Comparison of ENCODE assay signal across 22 cellular contexts in genomic region chr14:64804754-64805260, GRCh38.
"Had no signal": no experiment of that assay in that cellular context is flagged by ENCODE, and none has a peak within 500 bp of the region (broad histone marks: within the 10 kb centered on the region; RNA-seq: fewer than 3 reads in every experiment).

No MANE protein-coding gene starts in this region.

- H3K9me3 Mint-ChIP-seq: activated naive CD4-positive, alpha-beta T cell treated with anti-CD3 and anti-CD28 coated beads, Interleukin-2, amount 50 U/mL, for 72 hours; activated naive CD8-positive, alpha-beta T cell treated with anti-CD3 and anti-CD28 coated beads, Interleukin-2, amount 50 U/mL, for 24 hours; activated T-cell treated with anti-CD3 and anti-CD28 coated beads, Interleukin-2, amount 50 U/mL, for 24 hours; activated T-helper 1 cell treated with anti-CD3 and anti-CD28 coated beads, Interleukin-12 subunit alpha, Interleukin-12 subunit beta, Interleukin-2, Interleukin-4 antibody, amounts not matched to agents 30 ng/mL and 10 ng/mL and 1 ng/mL, durations not matched to agents 14 hours and 24 hours and 36 hours; T-helper 1 cell treated with Interleukin-12 subunit alpha and Interleukin-12 subunit beta and Interleukin-4 antibody, amounts not matched to agents 30 μg/mL and 1 μg/mL, for 36 hours; WTC11 had no signal

- ATAC-seq: activated CD8-positive, alpha-beta memory T cell treated with anti-CD3 and anti-CD28 coated beads, Interleukin-2, amount 10 ng/mL, durations not matched to agents 7 days and 5 days; activated naive CD4-positive, alpha-beta T cell treated with anti-CD3 and anti-CD28 coated beads, Interleukin-2, amount 50 U/mL, for 72 hours; activated naive CD8-positive, alpha-beta T cell treated with anti-CD3 and anti-CD28 coated beads, Interleukin-2, amount 50 U/mL, for 24 hours; body of pancreas; HepG2; Right ventricle myocardium inferior; WTC11 had no signal

- H3K27ac ChIP-seq: body of pancreas had no signal

- H3K27ac Mint-ChIP-seq: activated CD8-positive, alpha-beta memory T cell treated with anti-CD3 and anti-CD28 coated beads, Interleukin-2, amount 10 ng/mL, durations not matched to agents 7 days and 5 days; activated naive CD4-positive, alpha-beta T cell treated with anti-CD3 and anti-CD28 coated beads, Interleukin-2, amount 50 U/mL, for 72 hours; activated naive CD8-positive, alpha-beta T cell treated with anti-CD3 and anti-CD28 coated beads, Interleukin-2, amount 50 U/mL, for 24 hours; activated T-cell treated with anti-CD3 and anti-CD28 coated beads, Interleukin-2, amount 50 U/mL, for 24 hours; activated T-helper 1 cell treated with anti-CD3 and anti-CD28 coated beads, Interleukin-12 subunit alpha, Interleukin-12 subunit beta, Interleukin-2, Interleukin-4 antibody, amounts not matched to agents 30 ng/mL and 10 ng/mL and 1 ng/mL, durations not matched to agents 14 hours and 24 hours and 36 hours; T-helper 1 cell treated with Interleukin-12 subunit alpha and Interleukin-12 subunit beta and Interleukin-4 antibody, amounts not matched to agents 30 μg/mL and 1 μg/mL, for 36 hours; WTC11 had no signal

- DNase-seq: activated CD4-positive, alpha-beta T cell treated with anti-CD3 and anti-CD28 coated beads for 48 hours; activated CD4-positive, alpha-beta T cell treated with anti-CD3 and anti-CD28 coated beads, Interleukin-2, amount 50 U/mL, for 4 hours; activated CD4-positive, CD25-positive, alpha-beta regulatory T cell treated with anti-CD3 and anti-CD28 coated beads, Interleukin-2, amount 50 U/mL, for 72 hours; activated CD8-positive, alpha-beta memory T cell treated with anti-CD3 and anti-CD28 coated beads, Interleukin-2, amount 10 ng/mL, durations not matched to agents 7 days and 5 days; activated effector memory CD4-positive, alpha-beta T cell treated with Interleukin-2 at 50 U/mL for 16 hours; activated naive CD4-positive, alpha-beta T cell; activated naive CD8-positive, alpha-beta T cell treated with anti-CD3 and anti-CD28 coated beads, Interleukin-2, amount 50 U/mL, for 24 hours; activated T-cell treated with anti-CD3 and anti-CD28 coated beads, Interleukin-2, amount 50 U/mL, for 24 hours; amniotic stem cell; body of pancreas; MG63; MV-4-11; NCI-H1092 treated with DMSO at 0.1 percent for 48 hours; NCI-H1417 treated with DMSO at 0.1 percent for 48 hours; NCI-H1694 had no signal

- H3K4me3 Mint-ChIP-seq: activated CD8-positive, alpha-beta memory T cell treated with anti-CD3 and anti-CD28 coated beads, Interleukin-2, amount 10 ng/mL, durations not matched to agents 7 days and 5 days; activated naive CD8-positive, alpha-beta T cell treated with anti-CD3 and anti-CD28 coated beads, Interleukin-2, amount 50 U/mL, for 24 hours; activated T-cell treated with anti-CD3 and anti-CD28 coated beads, Interleukin-2, amount 50 U/mL, for 24 hours; activated T-helper 1 cell treated with anti-CD3 and anti-CD28 coated beads, Interleukin-12 subunit alpha, Interleukin-12 subunit beta, Interleukin-2, Interleukin-4 antibody, amounts not matched to agents 30 ng/mL and 10 ng/mL and 1 ng/mL, durations not matched to agents 14 hours and 24 hours and 36 hours; T-helper 1 cell treated with Interleukin-12 subunit alpha and Interleukin-12 subunit beta and Interleukin-4 antibody, amounts not matched to agents 30 μg/mL and 1 μg/mL, for 36 hours; WTC11 had no signal

- H3K36me3 ChIP-seq: ascending aorta, MG63 had no signal

- H3K27me3 Mint-ChIP-seq: activated naive CD8-positive, alpha-beta T cell treated with anti-CD3 and anti-CD28 coated beads, Interleukin-2, amount 50 U/mL, for 24 hours; activated T-cell treated with anti-CD3 and anti-CD28 coated beads, Interleukin-2, amount 50 U/mL, for 24 hours had no signal

- H3K27me3 ChIP-seq: ascending aorta, body of pancreas, MG63 had no signal

- H3K9me3 ChIP-seq: ascending aorta, body of pancreas, MG63 had no signal

- H3K4me1 Mint-ChIP-seq: activated CD8-positive, alpha-beta memory T cell treated with anti-CD3 and anti-CD28 coated beads, Interleukin-2, amount 10 ng/mL, durations not matched to agents 7 days and 5 days; activated naive CD8-positive, alpha-beta T cell treated with anti-CD3 and anti-CD28 coated beads, Interleukin-2, amount 50 U/mL, for 24 hours had no signal

- H3K36me3 Mint-ChIP-seq: activated CD8-positive, alpha-beta memory T cell treated with anti-CD3 and anti-CD28 coated beads, Interleukin-2, amount 10 ng/mL, durations not matched to agents 7 days and 5 days; activated naive CD4-positive, alpha-beta T cell treated with anti-CD3 and anti-CD28 coated beads, Interleukin-2, amount 50 U/mL, for 72 hours; WTC11 had no signal

- H3K4me3 ChIP-seq: ascending aorta, body of pancreas, MG63 had no signal
